Comparison of ENCODE assay signal across 1 cellular context in the genomic region with DNA sequence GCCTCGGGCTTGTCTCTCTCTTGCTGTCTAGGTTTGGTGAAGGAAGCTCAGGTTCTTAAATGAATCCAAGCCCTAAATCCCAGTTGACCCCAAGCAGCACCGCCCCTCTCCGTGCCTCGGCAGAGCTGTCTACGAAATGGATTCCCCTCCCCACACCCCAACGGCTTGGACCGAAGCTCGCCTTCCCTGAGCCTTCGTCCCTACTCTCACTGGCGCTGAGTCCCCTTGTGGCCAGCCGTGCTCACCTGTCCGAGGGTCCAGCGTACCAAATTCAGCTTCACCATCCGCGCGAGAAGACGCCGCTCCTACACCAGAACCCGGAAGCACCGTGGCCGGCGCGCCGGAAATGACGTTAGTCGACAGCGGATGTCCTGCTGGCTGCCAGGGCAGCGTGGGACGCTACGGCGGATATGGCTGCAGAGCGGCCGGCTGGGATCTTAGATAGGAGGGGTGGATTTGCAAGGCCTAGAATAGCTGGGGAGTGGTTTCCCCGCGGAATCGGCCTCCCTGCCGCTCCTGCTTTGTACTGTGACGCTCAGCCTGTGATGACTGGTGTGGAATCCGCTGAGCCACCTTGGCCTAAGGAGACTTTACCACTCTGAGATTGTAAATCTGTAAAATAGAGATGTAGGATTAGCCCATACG.
TF ChIP-seq lines count a peak whose summit lies in the region.

A gene (minus strand): TSS at position 325 of the 645 bp plus-strand sequence. CDS start 2,201 bp downstream, outside the sequence.

TF ChIP-seq in HepG2, 621 proteins besides CTCF, POLR2A, EP300 and RAD21 (continued from another document and continues in another):
- TF ChIP-seq, protein P1, sequence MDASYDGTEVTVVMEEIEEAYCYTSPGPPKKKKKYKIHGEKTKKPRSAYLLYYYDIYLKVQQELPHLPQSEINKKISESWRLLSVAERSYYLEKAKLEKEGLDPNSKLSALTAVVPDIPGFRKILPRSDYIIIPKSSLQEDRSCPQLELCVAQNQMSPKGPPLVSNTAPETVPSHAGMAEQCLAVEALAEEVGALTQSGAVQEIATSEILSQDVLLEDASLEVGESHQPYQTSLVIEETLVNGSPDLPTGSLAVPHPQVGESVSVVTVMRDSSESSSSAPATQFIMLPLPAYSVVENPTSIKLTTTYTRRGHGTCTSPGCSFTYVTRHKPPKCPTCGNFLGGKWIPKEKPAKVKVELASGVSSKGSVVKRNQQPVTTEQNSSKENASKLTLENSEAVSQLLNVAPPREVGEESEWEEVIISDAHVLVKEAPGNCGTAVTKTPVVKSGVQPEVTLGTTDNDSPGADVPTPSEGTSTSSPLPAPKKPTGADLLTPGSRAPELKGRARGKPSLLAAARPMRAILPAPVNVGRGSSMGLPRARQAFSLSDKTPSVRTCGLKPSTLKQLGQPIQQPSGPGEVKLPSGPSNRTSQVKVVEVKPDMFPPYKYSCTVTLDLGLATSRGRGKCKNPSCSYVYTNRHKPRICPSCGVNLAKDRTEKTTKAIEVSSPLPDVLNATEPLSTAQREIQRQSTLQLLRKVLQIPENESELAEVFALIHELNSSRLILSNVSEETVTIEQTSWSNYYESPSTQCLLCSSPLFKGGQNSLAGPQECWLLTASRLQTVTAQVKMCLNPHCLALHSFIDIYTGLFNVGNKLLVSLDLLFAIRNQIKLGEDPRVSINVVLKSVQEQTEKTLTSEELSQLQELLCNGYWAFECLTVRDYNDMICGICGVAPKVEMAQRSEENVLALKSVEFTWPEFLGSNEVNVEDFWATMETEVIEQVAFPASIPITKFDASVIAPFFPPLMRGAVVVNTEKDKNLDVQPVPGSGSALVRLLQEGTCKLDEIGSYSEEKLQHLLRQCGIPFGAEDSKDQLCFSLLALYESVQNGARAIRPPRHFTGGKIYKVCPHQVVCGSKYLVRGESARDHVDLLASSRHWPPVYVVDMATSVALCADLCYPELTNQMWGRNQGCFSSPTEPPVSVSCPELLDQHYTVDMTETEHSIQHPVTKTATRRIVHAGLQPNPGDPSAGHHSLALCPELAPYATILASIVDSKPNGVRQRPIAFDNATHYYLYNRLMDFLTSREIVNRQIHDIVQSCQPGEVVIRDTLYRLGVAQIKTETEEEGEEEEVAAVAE (CRISPR knock-in tag; IDR thresholded peaks at IDR 0.05; ENCODE audit: borderline replicate concordance), result peak; percentile 58; the same call in 1 of the 2 replicates
- TF ChIP-seq, protein P2, sequence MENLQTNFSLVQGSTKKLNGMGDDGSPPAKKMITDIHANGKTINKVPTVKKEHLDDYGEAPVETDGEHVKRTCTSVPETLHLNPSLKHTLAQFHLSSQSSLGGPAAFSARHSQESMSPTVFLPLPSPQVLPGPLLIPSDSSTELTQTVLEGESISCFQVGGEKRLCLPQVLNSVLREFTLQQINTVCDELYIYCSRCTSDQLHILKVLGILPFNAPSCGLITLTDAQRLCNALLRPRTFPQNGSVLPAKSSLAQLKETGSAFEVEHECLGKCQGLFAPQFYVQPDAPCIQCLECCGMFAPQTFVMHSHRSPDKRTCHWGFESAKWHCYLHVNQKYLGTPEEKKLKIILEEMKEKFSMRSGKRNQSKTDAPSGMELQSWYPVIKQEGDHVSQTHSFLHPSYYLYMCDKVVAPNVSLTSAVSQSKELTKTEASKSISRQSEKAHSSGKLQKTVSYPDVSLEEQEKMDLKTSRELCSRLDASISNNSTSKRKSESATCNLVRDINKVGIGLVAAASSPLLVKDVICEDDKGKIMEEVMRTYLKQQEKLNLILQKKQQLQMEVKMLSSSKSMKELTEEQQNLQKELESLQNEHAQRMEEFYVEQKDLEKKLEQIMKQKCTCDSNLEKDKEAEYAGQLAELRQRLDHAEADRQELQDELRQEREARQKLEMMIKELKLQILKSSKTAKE (CRISPR knock-in tag; IDR thresholded peaks at IDR 0.05; ENCODE audit: borderline replicate concordance), result no peak
- TF ChIP-seq RBM39 (IDR thresholded peaks at IDR 0.05; ENCODE audit: low read depth, low read length, poor library complexity, severe bottlenecking) (no peak), HNRNPH1 (optimal IDR thresholded peaks at IDR 0.05; ENCODE audit: low read depth, low read length) (no peak), MLLT10 (CRISPR knock-in tag; IDR thresholded peaks at IDR 0.05) (no peak), BCL6 (CRISPR knock-in tag; IDR thresholded peaks at IDR 0.05) (no peak), SRSF9 (IDR thresholded peaks at IDR 0.05; ENCODE audit: borderline replicate concordance, insufficient read depth, low read depth, low read length, poor library complexity, severe bottlenecking) (no peak), DPF2 (CRISPR knock-in tag; IDR thresholded peaks at IDR 0.05; ENCODE audit: borderline replicate concordance, low read depth) (no peak), ZNF101 (CRISPR knock-in tag; IDR thresholded peaks at IDR 0.05; ENCODE audit: borderline replicate concordance, low read depth) (no peak), KDM3A (CRISPR knock-in tag; IDR thresholded peaks at IDR 0.05; ENCODE audit: low read depth) (peak; percentile 66; the same call in 1 of the 2 replicates), ZNF337 (CRISPR knock-in tag; IDR thresholded peaks at IDR 0.05; ENCODE audit: borderline replicate concordance, low read depth) (0 out of 2 replicates have a peak, but pooled peaks have one; percentile 75), ETV5 (CRISPR knock-in tag; IDR thresholded peaks at IDR 0.05; ENCODE audit: borderline replicate concordance) (peak; percentile 87), MED1 (CRISPR knock-in tag; IDR thresholded peaks at IDR 0.05) (peak; percentile 73), MIXL1 (CRISPR knock-in tag; IDR thresholded peaks at IDR 0.05) (0 out of 2 replicates have a peak, but pooled peaks have one; percentile 12), ZKSCAN5 (CRISPR knock-in tag; IDR thresholded peaks at IDR 0.05) (no peak), ZNF382 (CRISPR knock-in tag; IDR thresholded peaks at IDR 0.05; ENCODE audit: borderline replicate concordance) (no peak)
- TF ChIP-seq, protein P3, sequence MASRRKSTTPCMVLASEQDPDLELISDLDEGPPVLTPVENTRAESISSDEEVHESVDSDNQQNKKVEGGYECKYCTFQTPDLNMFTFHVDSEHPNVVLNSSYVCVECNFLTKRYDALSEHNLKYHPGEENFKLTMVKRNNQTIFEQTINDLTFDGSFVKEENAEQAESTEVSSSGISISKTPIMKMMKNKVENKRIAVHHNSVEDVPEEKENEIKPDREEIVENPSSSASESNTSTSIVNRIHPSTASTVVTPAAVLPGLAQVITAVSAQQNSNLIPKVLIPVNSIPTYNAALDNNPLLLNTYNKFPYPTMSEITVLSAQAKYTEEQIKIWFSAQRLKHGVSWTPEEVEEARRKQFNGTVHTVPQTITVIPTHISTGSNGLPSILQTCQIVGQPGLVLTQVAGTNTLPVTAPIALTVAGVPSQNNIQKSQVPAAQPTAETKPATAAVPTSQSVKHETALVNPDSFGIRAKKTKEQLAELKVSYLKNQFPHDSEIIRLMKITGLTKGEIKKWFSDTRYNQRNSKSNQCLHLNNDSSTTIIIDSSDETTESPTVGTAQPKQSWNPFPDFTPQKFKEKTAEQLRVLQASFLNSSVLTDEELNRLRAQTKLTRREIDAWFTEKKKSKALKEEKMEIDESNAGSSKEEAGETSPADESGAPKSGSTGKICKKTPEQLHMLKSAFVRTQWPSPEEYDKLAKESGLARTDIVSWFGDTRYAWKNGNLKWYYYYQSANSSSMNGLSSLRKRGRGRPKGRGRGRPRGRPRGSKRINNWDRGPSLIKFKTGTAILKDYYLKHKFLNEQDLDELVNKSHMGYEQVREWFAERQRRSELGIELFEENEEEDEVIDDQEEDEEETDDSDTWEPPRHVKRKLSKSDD (CRISPR knock-in tag; IDR thresholded peaks at IDR 0.05; ENCODE audit: low read depth), result peak; percentile 85
- TF ChIP-seq, protein P4, sequence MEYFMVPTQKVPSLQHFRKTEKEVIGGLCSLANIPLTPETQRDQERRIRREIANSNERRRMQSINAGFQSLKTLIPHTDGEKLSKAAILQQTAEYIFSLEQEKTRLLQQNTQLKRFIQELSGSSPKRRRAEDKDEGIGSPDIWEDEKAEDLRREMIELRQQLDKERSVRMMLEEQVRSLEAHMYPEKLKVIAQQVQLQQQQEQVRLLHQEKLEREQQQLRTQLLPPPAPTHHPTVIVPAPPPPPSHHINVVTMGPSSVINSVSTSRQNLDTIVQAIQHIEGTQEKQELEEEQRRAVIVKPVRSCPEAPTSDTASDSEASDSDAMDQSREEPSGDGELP (IDR thresholded peaks at IDR 0.05; ENCODE audit: borderline replicate concordance, low read depth), result peak; percentile 47; the same call in 1 of the 2 replicates
- TF ChIP-seq, protein P5, sequence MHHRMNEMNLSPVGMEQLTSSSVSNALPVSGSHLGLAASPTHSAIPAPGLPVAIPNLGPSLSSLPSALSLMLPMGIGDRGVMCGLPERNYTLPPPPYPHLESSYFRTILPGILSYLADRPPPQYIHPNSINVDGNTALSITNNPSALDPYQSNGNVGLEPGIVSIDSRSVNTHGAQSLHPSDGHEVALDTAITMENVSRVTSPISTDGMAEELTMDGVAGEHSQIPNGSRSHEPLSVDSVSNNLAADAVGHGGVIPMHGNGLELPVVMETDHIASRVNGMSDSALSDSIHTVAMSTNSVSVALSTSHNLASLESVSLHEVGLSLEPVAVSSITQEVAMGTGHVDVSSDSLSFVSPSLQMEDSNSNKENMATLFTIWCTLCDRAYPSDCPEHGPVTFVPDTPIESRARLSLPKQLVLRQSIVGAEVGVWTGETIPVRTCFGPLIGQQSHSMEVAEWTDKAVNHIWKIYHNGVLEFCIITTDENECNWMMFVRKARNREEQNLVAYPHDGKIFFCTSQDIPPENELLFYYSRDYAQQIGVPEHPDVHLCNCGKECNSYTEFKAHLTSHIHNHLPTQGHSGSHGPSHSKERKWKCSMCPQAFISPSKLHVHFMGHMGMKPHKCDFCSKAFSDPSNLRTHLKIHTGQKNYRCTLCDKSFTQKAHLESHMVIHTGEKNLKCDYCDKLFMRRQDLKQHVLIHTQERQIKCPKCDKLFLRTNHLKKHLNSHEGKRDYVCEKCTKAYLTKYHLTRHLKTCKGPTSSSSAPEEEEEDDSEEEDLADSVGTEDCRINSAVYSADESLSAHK (CRISPR knock-in tag; IDR thresholded peaks at IDR 0.05; ENCODE audit: borderline replicate concordance), result no peak
- TF ChIP-seq, protein P6, sequence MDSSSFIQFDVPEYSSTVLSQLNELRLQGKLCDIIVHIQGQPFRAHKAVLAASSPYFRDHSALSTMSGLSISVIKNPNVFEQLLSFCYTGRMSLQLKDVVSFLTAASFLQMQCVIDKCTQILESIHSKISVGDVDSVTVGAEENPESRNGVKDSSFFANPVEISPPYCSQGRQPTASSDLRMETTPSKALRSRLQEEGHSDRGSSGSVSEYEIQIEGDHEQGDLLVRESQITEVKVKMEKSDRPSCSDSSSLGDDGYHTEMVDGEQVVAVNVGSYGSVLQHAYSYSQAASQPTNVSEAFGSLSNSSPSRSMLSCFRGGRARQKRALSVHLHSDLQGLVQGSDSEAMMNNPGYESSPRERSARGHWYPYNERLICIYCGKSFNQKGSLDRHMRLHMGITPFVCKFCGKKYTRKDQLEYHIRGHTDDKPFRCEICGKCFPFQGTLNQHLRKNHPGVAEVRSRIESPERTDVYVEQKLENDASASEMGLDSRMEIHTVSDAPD (CRISPR knock-in tag; IDR thresholded peaks at IDR 0.05), result peak; percentile 30; the same call in 1 of the 2 replicates
- TF ChIP-seq, protein P7, sequence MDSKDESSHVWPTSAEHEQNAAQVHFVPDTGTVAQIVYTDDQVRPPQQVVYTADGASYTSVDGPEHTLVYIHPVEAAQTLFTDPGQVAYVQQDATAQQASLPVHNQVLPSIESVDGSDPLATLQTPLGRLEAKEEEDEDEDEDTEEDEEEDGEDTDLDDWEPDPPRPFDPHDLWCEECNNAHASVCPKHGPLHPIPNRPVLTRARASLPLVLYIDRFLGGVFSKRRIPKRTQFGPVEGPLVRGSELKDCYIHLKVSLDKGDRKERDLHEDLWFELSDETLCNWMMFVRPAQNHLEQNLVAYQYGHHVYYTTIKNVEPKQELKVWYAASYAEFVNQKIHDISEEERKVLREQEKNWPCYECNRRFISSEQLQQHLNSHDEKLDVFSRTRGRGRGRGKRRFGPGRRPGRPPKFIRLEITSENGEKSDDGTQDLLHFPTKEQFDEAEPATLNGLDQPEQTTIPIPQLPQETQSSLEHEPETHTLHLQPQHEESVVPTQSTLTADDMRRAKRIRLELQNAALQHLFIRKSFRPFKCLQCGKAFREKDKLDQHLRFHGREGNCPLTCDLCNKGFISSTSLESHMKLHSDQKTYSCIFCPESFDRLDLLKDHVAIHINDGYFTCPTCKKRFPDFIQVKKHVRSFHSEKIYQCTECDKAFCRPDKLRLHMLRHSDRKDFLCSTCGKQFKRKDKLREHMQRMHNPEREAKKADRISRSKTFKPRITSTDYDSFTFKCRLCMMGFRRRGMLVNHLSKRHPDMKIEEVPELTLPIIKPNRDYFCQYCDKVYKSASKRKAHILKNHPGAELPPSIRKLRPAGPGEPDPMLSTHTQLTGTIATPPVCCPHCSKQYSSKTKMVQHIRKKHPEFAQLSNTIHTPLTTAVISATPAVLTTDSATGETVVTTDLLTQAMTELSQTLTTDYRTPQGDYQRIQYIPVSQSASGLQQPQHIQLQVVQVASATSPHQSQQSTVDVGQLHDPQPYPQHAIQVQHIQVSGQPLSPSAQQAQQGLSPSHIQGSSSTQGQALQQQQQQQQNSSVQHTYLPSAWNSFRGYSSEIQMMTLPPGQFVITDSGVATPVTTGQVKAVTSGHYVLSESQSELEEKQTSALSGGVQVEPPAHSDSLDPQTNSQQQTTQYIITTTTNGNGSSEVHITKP (CRISPR knock-in tag; IDR thresholded peaks at IDR 0.05; ENCODE audit: low read depth), result no peak
- TF ChIP-seq, protein P8, sequence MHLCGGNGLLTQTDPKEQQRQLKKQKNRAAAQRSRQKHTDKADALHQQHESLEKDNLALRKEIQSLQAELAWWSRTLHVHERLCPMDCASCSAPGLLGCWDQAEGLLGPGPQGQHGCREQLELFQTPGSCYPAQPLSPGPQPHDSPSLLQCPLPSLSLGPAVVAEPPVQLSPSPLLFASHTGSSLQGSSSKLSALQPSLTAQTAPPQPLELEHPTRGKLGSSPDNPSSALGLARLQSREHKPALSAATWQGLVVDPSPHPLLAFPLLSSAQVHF (CRISPR knock-in tag; IDR thresholded peaks at IDR 0.05), result no peak
- TF ChIP-seq, protein P9, sequence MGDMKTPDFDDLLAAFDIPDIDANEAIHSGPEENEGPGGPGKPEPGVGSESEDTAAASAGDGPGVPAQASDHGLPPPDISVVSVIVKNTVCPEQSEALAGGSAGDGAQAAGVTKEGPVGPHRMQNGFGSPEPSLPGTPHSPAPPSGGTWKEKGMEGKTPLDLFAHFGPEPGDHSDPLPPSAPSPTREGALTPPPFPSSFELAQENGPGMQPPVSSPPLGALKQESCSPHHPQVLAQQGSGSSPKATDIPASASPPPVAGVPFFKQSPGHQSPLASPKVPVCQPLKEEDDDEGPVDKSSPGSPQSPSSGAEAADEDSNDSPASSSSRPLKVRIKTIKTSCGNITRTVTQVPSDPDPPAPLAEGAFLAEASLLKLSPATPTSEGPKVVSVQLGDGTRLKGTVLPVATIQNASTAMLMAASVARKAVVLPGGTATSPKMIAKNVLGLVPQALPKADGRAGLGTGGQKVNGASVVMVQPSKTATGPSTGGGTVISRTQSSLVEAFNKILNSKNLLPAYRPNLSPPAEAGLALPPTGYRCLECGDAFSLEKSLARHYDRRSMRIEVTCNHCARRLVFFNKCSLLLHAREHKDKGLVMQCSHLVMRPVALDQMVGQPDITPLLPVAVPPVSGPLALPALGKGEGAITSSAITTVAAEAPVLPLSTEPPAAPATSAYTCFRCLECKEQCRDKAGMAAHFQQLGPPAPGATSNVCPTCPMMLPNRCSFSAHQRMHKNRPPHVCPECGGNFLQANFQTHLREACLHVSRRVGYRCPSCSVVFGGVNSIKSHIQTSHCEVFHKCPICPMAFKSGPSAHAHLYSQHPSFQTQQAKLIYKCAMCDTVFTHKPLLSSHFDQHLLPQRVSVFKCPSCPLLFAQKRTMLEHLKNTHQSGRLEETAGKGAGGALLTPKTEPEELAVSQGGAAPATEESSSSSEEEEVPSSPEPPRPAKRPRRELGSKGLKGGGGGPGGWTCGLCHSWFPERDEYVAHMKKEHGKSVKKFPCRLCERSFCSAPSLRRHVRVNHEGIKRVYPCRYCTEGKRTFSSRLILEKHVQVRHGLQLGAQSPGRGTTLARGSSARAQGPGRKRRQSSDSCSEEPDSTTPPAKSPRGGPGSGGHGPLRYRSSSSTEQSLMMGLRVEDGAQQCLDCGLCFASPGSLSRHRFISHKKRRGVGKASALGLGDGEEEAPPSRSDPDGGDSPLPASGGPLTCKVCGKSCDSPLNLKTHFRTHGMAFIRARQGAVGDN (CRISPR knock-in tag; IDR thresholded peaks at IDR 0.05), result peak; percentile 87
